ENCODE assay signal across 12 cellular contexts in genomic region chr5:103667068-103667467, GRCh38.
DNase-seq lines count a peak whose midpoint lies in the region; ATAC-seq and TF ChIP-seq lines count a peak whose summit lies in the region.
"Had no signal": no experiment of that assay in that cellular context is flagged by ENCODE, and none has a peak within 500 bp of the region (broad histone marks: within the 10 kb centered on the region; RNA-seq: fewer than 3 reads in every experiment).

No MANE protein-coding gene starts in this region.

- no peak for ATAC-seq in GM19467 (IDR thresholded peaks at IDR 0.05; ENCODE audit: unreplicated experiment)
- ATAC-seq: heart right ventricle had no signal

- DNase-seq in HCEC 1CT (peak; percentile 35), RPMI7951 (ENCODE audit: low read depth) (peak; percentile 1), fibroblast of pulmonary artery (ENCODE audit: low read depth) (peak; percentile 21), retinal pigment epithelial cell (ENCODE audit: low read depth) (peak; percentile 11), SW480 (ENCODE audit: low spot score) (no peak), NCI-H2171 (lab: John Stamatoyannopoulos, UW) (no peak)
- DNase-seq: activated naive CD4-positive, alpha-beta T cell treated with anti-CD3 and anti-CD28 coated beads, Interleukin-2, amount 10 ng/mL, durations not matched to agents 7 days and 5 days; heart right ventricle; NCI-H1436 treated with DMSO at 0.1 percent for 48 hours had no signal

- TF ChIP-seq CTCF in fibroblast of pulmonary artery (IDR thresholded peaks at IDR 0.05; ENCODE audit: low read length, missing control alignments) (no peak), retinal pigment epithelial cell (conservative IDR thresholded peaks at IDR 0.05; ENCODE audit: low read depth, low read length) (no peak)

- H3K4me3 ChIP-seq in fibroblast of pulmonary artery (replicated peaks; ENCODE audit: low read depth, low read length) = no peak overlapping the region
- no peak overlapping the region for H3K4me3 ChIP-seq in retinal pigment epithelial cell (ENCODE audit: low read length)
- H3K4me3 ChIP-seq: heart right ventricle, prostate gland, thoracic aorta had no signal

Comparison
In these comparisons a context has a peak if more than half of its experiments do, and no peak if none do; other contexts are left out.
1. DNase-seq: peak in HCEC 1CT (single experiment), RPMI7951 (single experiment), fibroblast of pulmonary artery (single experiment) and retinal pigment epithelial cell (single experiment); none in SW480 (single experiment) and NCI-H2171 (single experiment).